ENCODE assay signal across 1 cellular context in the genomic region with DNA sequence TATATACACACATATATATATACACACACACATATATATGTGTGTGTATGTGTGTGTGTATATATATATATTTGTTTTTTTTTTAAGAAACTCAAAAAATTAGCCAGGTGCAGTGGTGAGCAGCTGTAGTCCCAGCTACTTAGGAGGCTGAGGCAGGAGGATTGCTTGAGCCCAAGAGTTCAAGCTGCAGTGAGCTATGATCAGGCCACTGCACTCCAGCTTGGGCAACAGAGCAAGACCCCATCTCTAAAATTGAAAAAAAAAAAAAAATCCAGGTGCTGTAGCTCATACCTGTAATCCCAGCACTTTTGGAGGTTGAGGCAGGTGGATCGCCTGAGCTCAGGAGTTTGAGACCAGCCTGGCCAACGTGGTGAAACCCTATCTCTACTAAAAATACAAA.
TF ChIP-seq lines count a peak whose summit lies in the region.

No MANE protein-coding gene starts in this region.

TF ChIP-seq in HepG2, 621 proteins besides CTCF, POLR2A, EP300 and RAD21:
- peak; percentile 66; the same call in 1 of the 2 replicates for TF ChIP-seq ZNF770 (CRISPR knock-in tag; IDR thresholded peaks at IDR 0.05)
- TF ChIP-seq ZNF121 (CRISPR knock-in tag; IDR thresholded peaks at IDR 0.05), result peak; percentile 77
